In genomic region chr12:121202407-121203355, GRCh38 we compare ENCODE assay signal across 1 cellular context.
TF ChIP-seq lines count a peak whose summit lies in the region.

No MANE protein-coding gene starts in this region.

TF ChIP-seq in K562, 482 proteins besides CTCF, POLR2A, EP300 and RAD21 (continued from another document and continues in another):
- peak; percentile 98 for TF ChIP-seq ADNP (tag; IDR thresholded peaks at IDR 0.05)
- TF ChIP-seq, protein P1, sequence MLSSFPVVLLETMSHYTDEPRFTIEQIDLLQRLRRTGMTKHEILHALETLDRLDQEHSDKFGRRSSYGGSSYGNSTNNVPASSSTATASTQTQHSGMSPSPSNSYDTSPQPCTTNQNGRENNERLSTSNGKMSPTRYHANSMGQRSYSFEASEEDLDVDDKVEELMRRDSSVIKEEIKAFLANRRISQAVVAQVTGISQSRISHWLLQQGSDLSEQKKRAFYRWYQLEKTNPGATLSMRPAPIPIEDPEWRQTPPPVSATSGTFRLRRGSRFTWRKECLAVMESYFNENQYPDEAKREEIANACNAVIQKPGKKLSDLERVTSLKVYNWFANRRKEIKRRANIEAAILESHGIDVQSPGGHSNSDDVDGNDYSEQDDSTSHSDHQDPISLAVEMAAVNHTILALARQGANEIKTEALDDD (IDR thresholded peaks at IDR 0.05): no peak
- no peak for TF ChIP-seq PHF8 (IDR thresholded peaks at IDR 0.05; ENCODE audit: borderline replicate concordance, low read length)
- no peak for TF ChIP-seq ZNF76 (CRISPR knock-in tag; IDR thresholded peaks at IDR 0.05; ENCODE audit: borderline replicate concordance)
- TF ChIP-seq MXD1 (CRISPR knock-in tag; IDR thresholded peaks at IDR 0.05; ENCODE audit: borderline replicate concordance, poor library complexity, severe bottlenecking): no peak
- TF ChIP-seq PHB2 (IDR thresholded peaks at IDR 0.05; ENCODE audit: low read depth): peak; percentile 43; the same call in 1 of the 2 replicates
- peak; percentile 89 for TF ChIP-seq TAL1 (IDR thresholded peaks at IDR 0.05)
- TF ChIP-seq ZNF324 (CRISPR knock-in tag; IDR thresholded peaks at IDR 0.05): no peak
- 0 out of 2 replicates have a peak, but pooled peaks have one; percentile 9 for TF ChIP-seq ZNF239 (CRISPR knock-in tag; IDR thresholded peaks at IDR 0.05)
- TF ChIP-seq PRMT5 (CRISPR knock-in tag; IDR thresholded peaks at IDR 0.05): no peak
- TF ChIP-seq CBX2 (IDR thresholded peaks at IDR 0.05; ENCODE audit: insufficient read depth, low read length, poor library complexity, severe bottlenecking): no peak
- no peak for TF ChIP-seq PPARD (CRISPR knock-in tag; IDR thresholded peaks at IDR 0.05)
- TF ChIP-seq, protein P2, sequence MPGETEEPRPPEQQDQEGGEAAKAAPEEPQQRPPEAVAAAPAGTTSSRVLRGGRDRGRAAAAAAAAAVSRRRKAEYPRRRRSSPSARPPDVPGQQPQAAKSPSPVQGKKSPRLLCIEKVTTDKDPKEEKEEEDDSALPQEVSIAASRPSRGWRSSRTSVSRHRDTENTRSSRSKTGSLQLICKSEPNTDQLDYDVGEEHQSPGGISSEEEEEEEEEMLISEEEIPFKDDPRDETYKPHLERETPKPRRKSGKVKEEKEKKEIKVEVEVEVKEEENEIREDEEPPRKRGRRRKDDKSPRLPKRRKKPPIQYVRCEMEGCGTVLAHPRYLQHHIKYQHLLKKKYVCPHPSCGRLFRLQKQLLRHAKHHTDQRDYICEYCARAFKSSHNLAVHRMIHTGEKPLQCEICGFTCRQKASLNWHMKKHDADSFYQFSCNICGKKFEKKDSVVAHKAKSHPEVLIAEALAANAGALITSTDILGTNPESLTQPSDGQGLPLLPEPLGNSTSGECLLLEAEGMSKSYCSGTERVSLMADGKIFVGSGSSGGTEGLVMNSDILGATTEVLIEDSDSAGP (CRISPR knock-in tag; IDR thresholded peaks at IDR 0.05): no peak
- peak; percentile 91 for TF ChIP-seq CEBPB (tag; IDR thresholded peaks at IDR 0.05)
- TF ChIP-seq NUFIP1 (IDR thresholded peaks at IDR 0.05; ENCODE audit: partially characterized antibody): no peak
- TF ChIP-seq HDAC2 (IDR thresholded peaks at IDR 0.05): peak; percentile 65; the same call in 1 of the 2 replicates
- TF ChIP-seq, protein P3, sequence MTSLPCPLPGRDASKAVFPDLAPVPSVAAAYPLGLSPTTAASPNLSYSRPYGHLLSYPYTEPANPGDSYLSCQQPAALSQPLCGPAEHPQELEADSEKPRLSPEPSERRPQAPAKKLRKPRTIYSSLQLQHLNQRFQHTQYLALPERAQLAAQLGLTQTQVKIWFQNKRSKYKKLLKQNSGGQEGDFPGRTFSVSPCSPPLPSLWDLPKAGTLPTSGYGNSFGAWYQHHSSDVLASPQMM (CRISPR knock-in tag; IDR thresholded peaks at IDR 0.05): no peak
- TF ChIP-seq RBM25 (IDR thresholded peaks at IDR 0.05; ENCODE audit: low read depth, low read length, severe bottlenecking): no peak
- TF ChIP-seq NONO (IDR thresholded peaks at IDR 0.05; ENCODE audit: low read depth in 2 of 2, low read length in 1 of 2): 0 out of 4 replicates have a peak, but pooled peaks of 1 of the 2 experiments have one; percentile 19
- TF ChIP-seq NEUROD1 (IDR thresholded peaks at IDR 0.05; ENCODE audit: borderline replicate concordance, low read depth, low read length, partially characterized antibody): peak; percentile 30
- TF ChIP-seq ZBTB8A (IDR thresholded peaks at IDR 0.05; ENCODE audit: partially characterized antibody): no peak
- no peak for TF ChIP-seq ZNF133 (CRISPR knock-in tag; IDR thresholded peaks at IDR 0.05)
- no peak for TF ChIP-seq ZNF830 (CRISPR knock-in tag; IDR thresholded peaks at IDR 0.05)
- peak; percentile 50; the same call in 1 of the 2 replicates for TF ChIP-seq TOE1 (IDR thresholded peaks at IDR 0.05; ENCODE audit: borderline replicate concordance)
- TF ChIP-seq TOE1 (CRISPR knock-in tag; IDR thresholded peaks at IDR 0.05; ENCODE audit: borderline replicate concordance, low read depth): no peak
- no peak for TF ChIP-seq ZNF445 (CRISPR knock-in tag; IDR thresholded peaks at IDR 0.05; ENCODE audit: low read depth)
- no peak for TF ChIP-seq KDM5B (IDR thresholded peaks at IDR 0.05; ENCODE audit: insufficient replicate concordance, low read depth, low read length)
- TF ChIP-seq FOXJ2 (tag; IDR thresholded peaks at IDR 0.05): peak; percentile 75
- no peak for TF ChIP-seq TCF7 (IDR thresholded peaks at IDR 0.05; ENCODE audit: borderline replicate concordance)
- no peak for TF ChIP-seq YY1 (IDR thresholded peaks at IDR 0.05; ENCODE audit: borderline replicate concordance in 1 of 3, control insufficient read depth in 1 of 3, extremely low read depth in 1 of 3, insufficient read depth in 3 of 3, insufficient read length in 1 of 3, insufficient replicate concordance in 2 of 3, low read depth in 1 of 3, low read length in 2 of 3)
- no peak; the same call in 1 of the 2 replicates for TF ChIP-seq ZNF175 (CRISPR knock-in tag; IDR thresholded peaks at IDR 0.05; ENCODE audit: low read depth)
- no peak for TF ChIP-seq ZNF253 (CRISPR knock-in tag; conservative IDR thresholded peaks at IDR 0.05)
- peak; percentile 55 to 82; a peak in 3 of 4 replicates for TF ChIP-seq KDM1A (IDR thresholded peaks at IDR 0.05)
- TF ChIP-seq LCOR (CRISPR knock-in tag; IDR thresholded peaks at IDR 0.05): no peak
- TF ChIP-seq ZBTB17 (CRISPR knock-in tag; IDR thresholded peaks at IDR 0.05): no peak
- no peak for TF ChIP-seq ZNF431 (CRISPR knock-in tag; IDR thresholded peaks at IDR 0.05)
- TF ChIP-seq NFIX (CRISPR knock-in tag; IDR thresholded peaks at IDR 0.05; ENCODE audit: low read depth): no peak
- no peak for TF ChIP-seq SRSF1 (IDR thresholded peaks at IDR 0.05; ENCODE audit: low read depth, low read length)
- TF ChIP-seq RBM15 (IDR thresholded peaks at IDR 0.05; ENCODE audit: insufficient read depth, low read length): no peak
- TF ChIP-seq TEAD2 (tag; IDR thresholded peaks at IDR 0.05): no peak
- no peak for TF ChIP-seq ZNF217 (CRISPR knock-in tag; IDR thresholded peaks at IDR 0.05)
- TF ChIP-seq MEF2A (IDR thresholded peaks at IDR 0.05; ENCODE audit: control insufficient read depth, low read depth, low read length): no peak
- TF ChIP-seq JUN (IDR thresholded peaks at IDR 0.05; ENCODE audit: borderline replicate concordance, low read depth, low read length): 0 out of 2 replicates have a peak, but pooled peaks have one; percentile 4
- no peak for TF ChIP-seq JUN (CRISPR knock-in tag; IDR thresholded peaks at IDR 0.05; ENCODE audit: borderline replicate concordance)
- no peak for TF ChIP-seq CCNT2 (IDR thresholded peaks at IDR 0.05; ENCODE audit: borderline replicate concordance, extremely low read depth, insufficient read length, low read depth, low read length)
- TF ChIP-seq, protein P4, sequence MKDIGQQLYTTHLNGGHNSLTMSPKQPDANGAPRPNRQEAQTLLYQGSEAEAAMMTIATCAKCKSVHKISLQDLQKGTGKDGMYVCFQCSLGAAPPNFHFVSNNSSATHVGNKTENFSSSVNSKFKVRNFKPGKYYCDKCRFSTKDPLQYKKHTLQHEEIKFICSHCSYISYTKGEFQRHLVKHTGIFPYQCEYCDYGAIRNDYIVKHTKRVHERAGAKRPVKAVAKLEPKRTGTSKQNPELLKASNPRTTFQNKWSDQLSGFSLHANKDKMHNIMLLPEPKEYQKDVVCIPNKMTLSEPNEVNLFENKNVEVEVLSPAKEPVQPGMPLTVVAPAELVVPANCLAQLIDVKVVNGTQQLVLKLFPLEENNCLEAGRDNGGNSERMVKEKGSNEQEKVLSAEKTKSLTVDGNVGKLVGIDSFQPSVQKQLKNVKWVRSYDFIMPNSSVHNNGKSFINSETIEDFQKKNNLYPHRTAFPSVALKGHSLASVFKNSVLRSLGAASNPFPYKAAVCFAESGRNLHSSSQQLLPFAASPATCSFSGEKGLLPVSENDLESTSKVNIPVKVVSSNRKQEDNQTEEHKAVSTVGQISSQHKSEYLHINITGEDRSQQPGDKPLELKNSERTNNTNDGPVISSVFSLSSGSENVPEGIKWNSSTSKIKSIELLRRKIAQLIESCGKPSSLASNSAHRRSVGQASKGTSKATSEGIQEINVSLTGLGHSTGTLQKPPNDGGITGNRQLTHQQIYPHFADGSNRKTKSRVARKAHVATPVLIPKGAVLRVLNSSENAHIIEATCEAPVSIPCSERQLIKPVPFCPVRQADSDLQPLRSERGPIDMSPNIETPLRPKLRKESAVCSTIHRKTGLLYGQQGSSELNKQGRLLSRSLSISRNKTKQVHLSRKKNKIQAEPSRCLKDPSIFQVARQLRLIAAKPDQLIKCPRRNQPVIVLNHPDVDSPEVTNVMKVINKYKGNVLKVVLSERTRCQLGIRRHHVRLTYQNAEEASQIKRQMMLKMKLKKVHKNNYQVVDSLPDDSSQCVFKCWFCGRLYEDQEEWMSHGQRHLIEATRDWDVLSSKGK (CRISPR knock-in tag; IDR thresholded peaks at IDR 0.05): no peak
- TF ChIP-seq SMAD1 (IDR thresholded peaks at IDR 0.05; ENCODE audit: low read depth, low read length, partially characterized antibody): no peak
- no peak for TF ChIP-seq DDX20 (tag; IDR thresholded peaks at IDR 0.05; ENCODE audit: low read depth)
- no peak for TF ChIP-seq KDM4B (IDR thresholded peaks at IDR 0.05; ENCODE audit: borderline replicate concordance in 2 of 2, low read depth in 1 of 2)
- peak; percentile 20 to 53; a peak in 2 of 4 replicates for TF ChIP-seq NRF1 (conservative IDR thresholded peaks at IDR 0.05 in 1 of 2, IDR thresholded peaks at IDR 0.05 in 1 of 2)
- TF ChIP-seq RERE (CRISPR knock-in tag; IDR thresholded peaks at IDR 0.05; ENCODE audit: borderline replicate concordance): no peak
- no peak for TF ChIP-seq ETV6 (IDR thresholded peaks at IDR 0.05; ENCODE audit: borderline replicate concordance in 1 of 2, low read depth in 2 of 2, low read length in 1 of 2)
- no peak for TF ChIP-seq ETV6 (CRISPR knock-in tag; IDR thresholded peaks at IDR 0.05; ENCODE audit: borderline replicate concordance)
- no peak; the same call in 1 of the 2 replicates for TF ChIP-seq RNF2 (IDR thresholded peaks at IDR 0.05)
- TF ChIP-seq EP400 (IDR thresholded peaks at IDR 0.05): peak; percentile 53; the same call in 1 of the 2 replicates
- TF ChIP-seq RHOXF2B (CRISPR knock-in tag; conservative IDR thresholded peaks at IDR 0.05): no peak
- no peak for TF ChIP-seq TCF7L2 (IDR thresholded peaks at IDR 0.05; ENCODE audit: low read depth, low read length)
- TF ChIP-seq ZFX (CRISPR knock-in tag; IDR thresholded peaks at IDR 0.05): no peak
- no peak for TF ChIP-seq BDP1 (IDR thresholded peaks at IDR 0.05; ENCODE audit: insufficient read depth, insufficient read length)
- TF ChIP-seq NKRF (IDR thresholded peaks at IDR 0.05; ENCODE audit: borderline replicate concordance): peak; percentile 28; the same call in 1 of the 2 replicates
